In the genomic region with DNA sequence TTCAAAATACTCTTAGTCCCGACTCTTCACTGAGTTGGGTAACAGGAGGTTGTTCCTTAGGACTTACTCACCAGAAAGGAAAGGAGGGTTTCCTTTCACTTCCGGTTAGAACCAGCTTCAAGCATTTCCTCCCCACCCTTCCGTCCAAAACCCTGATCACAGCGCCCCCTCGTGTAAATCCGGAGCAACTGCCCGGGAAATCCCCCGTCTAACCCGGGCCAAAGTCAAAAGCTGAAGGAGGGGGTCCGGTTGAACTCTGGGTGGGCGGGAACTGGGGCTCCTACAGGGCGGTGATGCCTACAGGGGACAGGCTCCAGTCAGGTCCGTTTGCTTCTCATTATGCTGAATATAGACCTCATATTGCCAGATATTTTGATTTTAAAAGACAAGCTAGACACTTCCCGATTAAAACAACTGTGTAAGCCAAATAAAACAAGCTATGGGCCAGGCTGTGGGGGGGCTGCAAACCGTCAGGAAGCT, we compare ENCODE assay signal across 8 cellular contexts.
DNase-seq lines count a peak whose midpoint lies in the region; ATAC-seq lines count a peak whose summit lies in the region.

No MANE protein-coding gene starts in this region.

- ATAC-seq in GM19468 (IDR thresholded peaks at IDR 0.05; ENCODE audit: extremely low read depth, unreplicated experiment): peak; percentile 79

- H3K36me3 ChIP-seq in muscle layer of colon (ENCODE audit: insufficient read depth, low read length): no peaks in the 10 kb centered on the region

- peak; percentile 68 for DNase-seq in CMK (ENCODE audit: low read depth)
- peak; percentile 92 for DNase-seq in HK-2 (ENCODE audit: unreplicated experiment)
- DNase-seq in NOMO-1 treated with DMSO at 0.1 percent for 48 hours (lab: John Stamatoyannopoulos, UW; ENCODE audit: unreplicated experiment): peak; percentile 81
- DNase-seq in activated CD8-positive, alpha-beta memory T cell treated with anti-CD3 and anti-CD28 coated beads for 48 hours (ENCODE audit: low read depth in 2 of 3, low spot score in 2 of 3): peak; percentile 31 to 72 (median 50)
- peak; percentile 71 for DNase-seq in epidermal melanocyte (ENCODE audit: insufficient read length, low spot score)
- peak; percentile 50 to 65 for DNase-seq in stimulated activated CD8-positive, alpha-beta memory T cell treated with anti-CD3 and anti-CD28 coated beads, Interleukin-4, amount 100 ng/mL, for 4 hours (ENCODE audit: low read depth in 2 of 2, low spot score in 1 of 2)

- H3K9ac ChIP-seq in muscle layer of colon (ENCODE audit: low read length): no peak overlapping the region

- H3K4me3 ChIP-seq in muscle layer of colon (ENCODE audit: low read depth in 1 of 2, low read length in 2 of 2): peak overlapping the region; percentile 8 to 39

- no peaks in the 10 kb centered on the region for H3K27me3 ChIP-seq in muscle layer of colon (ENCODE audit: control insufficient read depth in 1 of 2, insufficient read depth in 2 of 2, low read length in 2 of 2)

- H3K9me3 ChIP-seq in muscle layer of colon (ENCODE audit: low read length): no peaks in the 10 kb centered on the region

- no peak overlapping the region for H3K27ac ChIP-seq in muscle layer of colon (ENCODE audit: low read depth, low read length)

- no peaks in the 10 kb centered on the region for H3K4me1 ChIP-seq in muscle layer of colon (ENCODE audit: insufficient read depth, low read length)
